ENCODE assay signal across 1 cellular context in the genomic region with DNA sequence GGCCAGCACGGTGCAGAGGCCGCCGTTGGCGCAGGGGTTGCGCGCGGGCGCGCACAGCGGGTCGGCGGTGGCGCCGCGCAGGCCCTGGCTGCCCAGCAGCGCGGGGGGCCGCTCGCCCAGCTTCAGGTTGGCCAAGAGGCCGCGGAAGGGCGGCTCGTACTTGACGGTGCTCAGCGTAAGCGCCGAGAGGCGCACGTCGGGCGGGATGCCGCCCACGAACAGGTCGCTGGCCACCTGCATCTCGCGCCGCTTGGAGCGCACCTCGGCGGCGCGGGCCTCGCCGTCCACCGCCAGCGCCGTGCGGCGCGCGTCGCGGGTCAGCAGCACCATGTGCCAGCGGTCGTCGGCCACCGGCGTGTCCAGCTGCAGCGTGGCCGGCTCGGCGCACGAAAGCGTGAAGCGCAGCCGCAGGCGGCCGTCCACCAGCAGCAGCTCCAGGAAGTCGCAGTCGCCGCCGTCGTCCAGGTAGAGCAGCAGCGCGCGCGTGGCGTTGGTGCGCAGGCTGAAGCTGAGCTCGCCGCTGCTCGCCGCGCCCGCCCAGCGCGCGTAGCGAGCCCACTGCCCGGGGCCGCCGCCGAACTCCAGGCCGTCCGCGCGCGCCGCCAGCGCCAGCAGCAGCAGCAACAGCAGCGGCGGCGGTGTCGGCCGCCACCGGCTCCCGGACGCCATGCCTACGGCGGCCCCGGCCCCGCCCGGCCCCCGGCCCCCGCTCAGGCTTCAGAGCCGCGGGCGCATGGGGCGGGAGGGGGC.
TF ChIP-seq lines count a peak whose summit lies in the region.

No MANE protein-coding gene starts in this region.

TF ChIP-seq in IMR-90, 13 proteins besides CTCF, POLR2A, EP300 and RAD21:
- TF ChIP-seq BHLHE40 (IDR thresholded peaks at IDR 0.05; ENCODE audit: low read depth, low read length) = no peak
- no peak for TF ChIP-seq MXI1 (IDR thresholded peaks at IDR 0.05; ENCODE audit: borderline replicate concordance, low read depth, low read length)
- TF ChIP-seq SMC3 (IDR thresholded peaks at IDR 0.05; ENCODE audit: low read depth, low read length) = no peak
- TF ChIP-seq CEBPB (IDR thresholded peaks at IDR 0.05; ENCODE audit: low read depth, low read length) = no peak
